Comparison of ENCODE assay signal across 1 cellular context in the genomic region with DNA sequence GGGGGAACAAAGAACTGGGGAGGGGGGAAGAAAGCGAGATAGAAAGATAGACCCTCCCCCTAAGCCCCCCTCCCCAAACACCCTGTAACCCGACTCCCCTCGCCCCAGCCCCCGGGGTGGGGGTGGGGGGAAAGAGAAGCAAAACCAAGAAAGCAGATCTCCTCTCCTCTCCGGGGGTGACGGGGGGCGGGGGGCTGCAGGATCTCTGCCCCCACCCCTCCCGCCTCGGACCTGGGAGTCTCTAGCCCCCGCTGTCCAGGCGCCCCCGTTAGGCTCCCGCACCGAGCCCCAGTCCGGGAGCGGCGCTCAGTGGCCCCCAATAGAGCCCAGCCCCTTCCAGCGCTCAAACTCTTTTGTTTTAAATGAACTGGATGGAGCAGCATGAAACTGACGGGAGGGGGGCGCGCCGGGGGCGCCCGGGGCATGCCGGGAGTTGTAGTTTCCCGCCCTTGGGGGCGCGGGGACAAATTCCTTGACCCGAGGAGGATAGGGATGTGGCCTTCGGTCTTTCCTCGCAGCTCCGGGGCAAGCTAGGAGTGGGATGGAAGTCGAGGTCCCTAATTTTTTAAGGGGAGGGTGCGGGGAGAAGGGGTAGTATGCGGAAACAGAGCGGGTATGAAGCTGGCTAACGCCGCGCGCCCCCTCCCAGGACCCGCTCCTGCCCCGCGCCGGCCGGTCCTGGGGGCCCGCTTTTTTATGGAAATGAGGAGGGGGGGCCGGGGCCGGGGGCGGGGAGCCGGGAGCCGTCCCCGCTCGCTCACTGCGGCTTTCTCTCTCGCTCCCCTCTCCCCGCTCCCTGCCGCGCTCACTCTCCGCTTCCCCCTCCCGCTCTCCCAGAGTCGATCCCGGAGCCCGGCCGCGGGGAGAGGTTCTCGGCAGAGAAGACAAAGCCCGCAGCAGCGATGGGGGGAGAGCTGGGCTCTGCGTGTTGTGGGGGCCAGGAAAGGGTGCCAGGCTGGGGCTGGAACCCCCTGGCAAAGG.
TF ChIP-seq lines count a peak whose summit lies in the region.

MEX3A (minus strand) TSS at position 355 of the 981 bp plus-strand sequence. CDS start 467 bp downstream, outside the sequence.

TF ChIP-seq in HEK293, 187 proteins besides CTCF, POLR2A, EP300 and RAD21 (continued from another document and continues in another):
- no peak for TF ChIP-seq ZNF16 (tag by site-specific recombination; IDR thresholded peaks at IDR 0.05; ENCODE audit: low read depth)
- TF ChIP-seq ZNF530 (tag by site-specific recombination; IDR thresholded peaks at IDR 0.05; ENCODE audit: low read depth): no peak
- no peak for TF ChIP-seq ZNF19 (tag by site-specific recombination; IDR thresholded peaks at IDR 0.05; ENCODE audit: low read depth)
- TF ChIP-seq ZNF366 (tag by site-specific recombination; conservative IDR thresholded peaks at IDR 0.05): no peak
- TF ChIP-seq ZNF202 (tag by site-specific recombination; IDR thresholded peaks at IDR 0.05; ENCODE audit: borderline replicate concordance): no peak
- TF ChIP-seq BCL11A (tag by site-specific recombination; IDR thresholded peaks at IDR 0.05; ENCODE audit: low read depth): 0 out of 2 replicates have a peak, but pooled peaks have one; percentile 33
- TF ChIP-seq ZNF747 (tag by site-specific recombination; IDR thresholded peaks at IDR 0.05): no peak
- 0 out of 2 replicates have a peak, but pooled peaks have one; percentile 14 for TF ChIP-seq ZBTB8A (tag by site-specific recombination; IDR thresholded peaks at IDR 0.05)
- no peak for TF ChIP-seq ZNF362 (tag by site-specific recombination; IDR thresholded peaks at IDR 0.05)
- TF ChIP-seq, protein P1, sequence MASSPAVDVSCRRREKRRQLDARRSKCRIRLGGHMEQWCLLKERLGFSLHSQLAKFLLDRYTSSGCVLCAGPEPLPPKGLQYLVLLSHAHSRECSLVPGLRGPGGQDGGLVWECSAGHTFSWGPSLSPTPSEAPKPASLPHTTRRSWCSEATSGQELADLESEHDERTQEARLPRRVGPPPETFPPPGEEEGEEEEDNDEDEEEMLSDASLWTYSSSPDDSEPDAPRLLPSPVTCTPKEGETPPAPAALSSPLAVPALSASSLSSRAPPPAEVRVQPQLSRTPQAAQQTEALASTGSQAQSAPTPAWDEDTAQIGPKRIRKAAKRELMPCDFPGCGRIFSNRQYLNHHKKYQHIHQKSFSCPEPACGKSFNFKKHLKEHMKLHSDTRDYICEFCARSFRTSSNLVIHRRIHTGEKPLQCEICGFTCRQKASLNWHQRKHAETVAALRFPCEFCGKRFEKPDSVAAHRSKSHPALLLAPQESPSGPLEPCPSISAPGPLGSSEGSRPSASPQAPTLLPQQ (tag by site-specific recombination; IDR thresholded peaks at IDR 0.05): peak; percentile 59; the same call in 1 of the 2 replicates
- TF ChIP-seq ZNF311 (tag by site-specific recombination; IDR thresholded peaks at IDR 0.05; ENCODE audit: borderline replicate concordance): no peak
- no peak for TF ChIP-seq PRDM4 (tag by site-specific recombination; IDR thresholded peaks at IDR 0.05)
- no peak for TF ChIP-seq ZNF555 (tag by site-specific recombination; conservative IDR thresholded peaks at IDR 0.05)
- TF ChIP-seq ZNF239 (tag by site-specific recombination; IDR thresholded peaks at IDR 0.05): no peak
- TF ChIP-seq HOXC10 (CRISPR knock-in tag; IDR thresholded peaks at IDR 0.05): no peak
- no peak for TF ChIP-seq ZNF423 (tag by site-specific recombination; IDR thresholded peaks at IDR 0.05)
- no peak for TF ChIP-seq ZNF48 (tag by site-specific recombination; IDR thresholded peaks at IDR 0.05)
- TF ChIP-seq ZNF394 (tag by site-specific recombination; IDR thresholded peaks at IDR 0.05; ENCODE audit: borderline replicate concordance): peak; percentile 22; the same call in 1 of the 2 replicates
- TF ChIP-seq GLIS2 (tag by site-specific recombination; IDR thresholded peaks at IDR 0.05): peak; percentile 88
- peak; percentile 87 for TF ChIP-seq KLF10 (tag by site-specific recombination; IDR thresholded peaks at IDR 0.05)
- no peak for TF ChIP-seq GFI1B (tag by site-specific recombination; IDR thresholded peaks at IDR 0.05)
- TF ChIP-seq HIC1 (tag by site-specific recombination; IDR thresholded peaks at IDR 0.05): no peak
- peak; percentile 100 for TF ChIP-seq ZBTB48 (tag by site-specific recombination; IDR thresholded peaks at IDR 0.05)
- TF ChIP-seq SCRT2 (tag by site-specific recombination; IDR thresholded peaks at IDR 0.05): no peak
- no peak for TF ChIP-seq ZNF169 (tag by site-specific recombination; IDR thresholded peaks at IDR 0.05)
- TF ChIP-seq ZNF623 (tag by site-specific recombination; IDR thresholded peaks at IDR 0.05): no peak
- TF ChIP-seq, protein P2, sequence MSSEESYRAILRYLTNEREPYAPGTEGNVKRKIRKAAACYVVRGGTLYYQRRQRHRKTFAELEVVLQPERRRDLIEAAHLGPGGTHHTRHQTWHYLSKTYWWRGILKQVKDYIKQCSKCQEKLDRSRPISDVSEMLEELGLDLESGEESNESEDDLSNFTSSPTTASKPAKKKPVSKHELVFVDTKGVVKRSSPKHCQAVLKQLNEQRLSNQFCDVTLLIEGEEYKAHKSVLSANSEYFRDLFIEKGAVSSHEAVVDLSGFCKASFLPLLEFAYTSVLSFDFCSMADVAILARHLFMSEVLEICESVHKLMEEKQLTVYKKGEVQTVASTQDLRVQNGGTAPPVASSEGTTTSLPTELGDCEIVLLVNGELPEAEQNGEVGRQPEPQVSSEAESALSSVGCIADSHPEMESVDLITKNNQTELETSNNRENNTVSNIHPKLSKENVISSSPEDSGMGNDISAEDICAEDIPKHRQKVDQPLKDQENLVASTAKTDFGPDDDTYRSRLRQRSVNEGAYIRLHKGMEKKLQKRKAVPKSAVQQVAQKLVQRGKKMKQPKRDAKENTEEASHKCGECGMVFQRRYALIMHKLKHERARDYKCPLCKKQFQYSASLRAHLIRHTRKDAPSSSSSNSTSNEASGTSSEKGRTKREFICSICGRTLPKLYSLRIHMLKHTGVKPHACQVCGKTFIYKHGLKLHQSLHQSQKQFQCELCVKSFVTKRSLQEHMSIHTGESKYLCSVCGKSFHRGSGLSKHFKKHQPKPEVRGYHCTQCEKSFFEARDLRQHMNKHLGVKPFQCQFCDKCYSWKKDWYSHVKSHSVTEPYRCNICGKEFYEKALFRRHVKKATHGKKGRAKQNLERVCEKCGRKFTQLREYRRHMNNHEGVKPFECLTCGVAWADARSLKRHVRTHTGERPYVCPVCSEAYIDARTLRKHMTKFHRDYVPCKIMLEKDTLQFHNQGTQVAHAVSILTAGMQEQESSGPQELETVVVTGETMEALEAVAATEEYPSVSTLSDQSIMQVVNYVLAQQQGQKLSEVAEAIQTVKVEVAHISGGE (tag by site-specific recombination; conservative IDR thresholded peaks at IDR 0.05; ENCODE audit: low read depth): 0 out of 2 replicates have a peak, but pooled peaks have one; percentile 14
- no peak for TF ChIP-seq ZNF266 (tag by site-specific recombination; IDR thresholded peaks at IDR 0.05; ENCODE audit: low read depth)
- TF ChIP-seq MEIS1 (CRISPR knock-in tag; IDR thresholded peaks at IDR 0.05; ENCODE audit: borderline replicate concordance): no peak
- no peak for TF ChIP-seq ZNF121 (tag by site-specific recombination; IDR thresholded peaks at IDR 0.05)
- no peak for TF ChIP-seq ZNF585B (tag by site-specific recombination; IDR thresholded peaks at IDR 0.05)
- no peak for TF ChIP-seq ZNF580 (tag by site-specific recombination; IDR thresholded peaks at IDR 0.05)
- no peak for TF ChIP-seq AEBP2 (tag by site-specific recombination; IDR thresholded peaks at IDR 0.05; ENCODE audit: borderline replicate concordance)
- TF ChIP-seq, protein P3, sequence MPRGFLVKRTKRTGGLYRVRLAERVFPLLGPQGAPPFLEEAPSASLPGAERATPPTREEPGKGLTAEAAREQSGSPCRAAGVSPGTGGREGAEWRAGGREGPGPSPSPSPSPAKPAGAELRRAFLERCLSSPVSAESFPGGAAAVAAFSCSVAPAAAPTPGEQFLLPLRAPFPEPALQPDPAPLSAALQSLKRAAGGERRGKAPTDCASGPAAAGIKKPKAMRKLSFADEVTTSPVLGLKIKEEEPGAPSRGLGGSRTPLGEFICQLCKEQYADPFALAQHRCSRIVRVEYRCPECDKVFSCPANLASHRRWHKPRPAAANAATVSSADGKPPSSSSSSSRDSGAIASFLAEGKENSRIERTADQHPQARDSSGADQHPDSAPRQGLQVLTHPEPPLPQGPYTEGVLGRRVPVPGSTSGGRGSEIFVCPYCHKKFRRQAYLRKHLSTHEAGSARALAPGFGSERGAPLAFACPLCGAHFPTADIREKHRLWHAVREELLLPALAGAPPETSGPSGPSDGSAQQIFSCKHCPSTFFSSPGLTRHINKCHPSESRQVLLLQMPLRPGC (tag by site-specific recombination; IDR thresholded peaks at IDR 0.05): peak; percentile 53; the same call in 1 of the 2 replicates
- TF ChIP-seq MYNN (tag by site-specific recombination; IDR thresholded peaks at IDR 0.05; ENCODE audit: borderline replicate concordance): no peak
- no peak for TF ChIP-seq ZNF391 (tag by site-specific recombination; IDR thresholded peaks at IDR 0.05; ENCODE audit: borderline replicate concordance, low read depth)
- TF ChIP-seq ZNF350 (tag by site-specific recombination; IDR thresholded peaks at IDR 0.05): no peak
- TF ChIP-seq ZNF701 (tag by site-specific recombination; IDR thresholded peaks at IDR 0.05): no peak
- no peak for TF ChIP-seq SALL2 (tag by site-specific recombination; IDR thresholded peaks at IDR 0.05; ENCODE audit: borderline replicate concordance)
- TF ChIP-seq ZFP69B (tag by site-specific recombination; IDR thresholded peaks at IDR 0.05): peak; percentile 47; the same call in 1 of the 2 replicates
- TF ChIP-seq KLF7 (tag by site-specific recombination; IDR thresholded peaks at IDR 0.05; ENCODE audit: borderline replicate concordance): no peak
- peak; percentile 56 for TF ChIP-seq IKZF3 (tag by site-specific recombination; IDR thresholded peaks at IDR 0.05)
- TF ChIP-seq GLIS1 (tag by site-specific recombination; IDR thresholded peaks at IDR 0.05): peak; percentile 65
- TF ChIP-seq ZNF549 (tag by site-specific recombination; IDR thresholded peaks at IDR 0.05): no peak
- TF ChIP-seq ZNF354C (tag by site-specific recombination; IDR thresholded peaks at IDR 0.05; ENCODE audit: borderline replicate concordance, low read depth): no peak
- no peak for TF ChIP-seq REPIN1 (tag by site-specific recombination; IDR thresholded peaks at IDR 0.05; ENCODE audit: low read depth)
